In the genomic region with DNA sequence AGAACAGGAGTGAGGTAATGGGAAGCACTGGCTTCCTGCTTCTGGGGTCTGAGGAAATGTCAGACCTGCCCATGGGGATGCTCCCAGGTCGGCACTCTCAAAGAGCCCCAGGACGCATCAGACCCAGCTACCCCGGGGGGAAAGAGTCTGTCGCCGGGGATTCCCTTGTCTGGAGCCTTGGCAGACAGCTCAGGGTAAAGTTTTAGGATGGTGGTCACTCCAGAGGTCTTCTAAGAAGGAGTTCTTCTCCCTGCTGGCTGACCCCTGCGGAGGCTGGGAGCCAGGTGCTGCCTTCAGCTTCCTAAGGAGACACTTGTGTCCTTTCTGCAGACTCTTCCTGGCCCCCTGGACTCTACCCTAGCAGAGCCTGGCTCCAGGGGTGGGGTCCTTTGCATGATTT, we compare ENCODE assay signal across 7 cellular contexts.
"Had no signal": no experiment of that assay in that cellular context is flagged by ENCODE, and none has a peak within 500 bp of the region (broad histone marks: within the 10 kb centered on the region; RNA-seq: fewer than 3 reads in every experiment).

No MANE protein-coding gene starts in this region.

- H3K27ac ChIP-seq: GM23248, HL-60 had no signal

- H3K9me3 ChIP-seq: HAP-1 had no signal

- H3K4me3 ChIP-seq: GM23248, HAP-1 had no signal

- H3K36me3 ChIP-seq: HAP-1 had no signal

- H3K9me3 Mint-ChIP-seq: HFFc6, IgD-negative memory B cell had no signal

- H3K27ac Mint-ChIP-seq: HFFc6 had no signal

- H3K4me3 Mint-ChIP-seq: HFFc6, IgD-negative memory B cell had no signal

- H3K9ac ChIP-seq: GM23248 had no signal

- H3K4me1 Mint-ChIP-seq: IgD-negative memory B cell had no signal

- H3K4me1 ChIP-seq: HAP-1 had no signal

- H3K27me3 Mint-ChIP-seq: IgD-negative memory B cell had no signal

- DNase-seq: GM23248, GOT3, H7, HFFc6 had no signal
